In genomic region chr3:3126477-3127431, GRCh38 we compare ENCODE assay signal across 8 cellular contexts. TPM values are rescaled to one million over a fixed set of nuclear protein-coding genes. Genes with fewer than 3 reads are reported as not detected.
DNase-seq lines count a peak whose midpoint lies in the region; ATAC-seq lines count a peak whose summit lies in the region.

Gene TRNT1, plus strand, starts transcription at chr3:3126940. Its CDS starts 2,101 bp downstream, at chr3:3129041.

- ATAC-seq in GM21367 (IDR thresholded peaks at IDR 0.05; ENCODE audit: unreplicated experiment) (peak; percentile 96), memory B cell (ENCODE audit: low read depth) (peak; percentile 92)
- ATAC-seq in effector memory CD8-positive, alpha-beta T cell (replicated peaks), result peak; percentile 82

- H3K4me3 Mint-ChIP-seq in effector memory CD8-positive, alpha-beta T cell, result peak within 1 kb of the TSS; percentile 97 to 100
- peak within 1 kb of the TSS; percentile 98 for H3K4me3 Mint-ChIP-seq in memory B cell

- peak within 1 kb of the TSS; percentile 99 to 100 for H3K27ac Mint-ChIP-seq in effector memory CD8-positive, alpha-beta T cell
- peak within 1 kb of the TSS; percentile 98 for H3K27ac Mint-ChIP-seq in memory B cell

- H3K27me3 Mint-ChIP-seq in effector memory CD8-positive, alpha-beta T cell, result no peaks in the 10 kb centered on the region
- no peaks in the 10 kb centered on the region for H3K27me3 Mint-ChIP-seq in memory B cell

- DNase-seq in COR-L47 (lab: John Stamatoyannopoulos, UW), result peak; percentile 79
- peak; percentile 90 for DNase-seq in HT1080 (ENCODE audit: low read depth)
- DNase-seq in NOMO-1 treated with dmso at 0.1 percent for 144 hours (lab: John Stamatoyannopoulos, UW; ENCODE audit: unreplicated experiment), result peak; percentile 77
- peak; percentile 90 to 95 (median 95) for DNase-seq in activated CD8-positive, alpha-beta memory T cell treated with anti-CD3 and anti-CD28 coated beads for 48 hours (ENCODE audit: low read depth in 2 of 3, low spot score in 2 of 3)
- DNase-seq in effector memory CD8-positive, alpha-beta T cell, result peak; percentile 94 to 96 (median 96)
- DNase-seq in memory B cell (ENCODE audit: low spot score in 2 of 2), result peak; percentile 94 to 97
- peak; percentile 95 for DNase-seq in stimulated activated CD8-positive, alpha-beta memory T cell treated with anti-CD3 and anti-CD28 coated beads, Interleukin-12 subunit alpha, Interleukin-12 subunit beta, amount 100 ng/mL, for 1 hour (ENCODE audit: low read depth)

- H3K9me3 Mint-ChIP-seq in effector memory CD8-positive, alpha-beta T cell, result no peaks in the 10 kb centered on the region
- no peaks in the 10 kb centered on the region for H3K9me3 Mint-ChIP-seq in memory B cell

- H3K4me1 Mint-ChIP-seq in effector memory CD8-positive, alpha-beta T cell (ENCODE audit: low read depth in 2 of 2), result peaks cover 32 to 37% of the 10 kb centered on the region in 2 donors
- H3K4me1 Mint-ChIP-seq in memory B cell, result peaks cover 14% of the 10 kb centered on the region

- peaks cover 47% of the 10 kb centered on the region for H3K36me3 Mint-ChIP-seq in effector memory CD8-positive, alpha-beta T cell (ENCODE audit: insufficient read depth)
- peaks cover 2% of the 10 kb centered on the region for H3K36me3 Mint-ChIP-seq in memory B cell

RNA-seq across cellular contexts. Expression of gene TRNT1, which starts in this region (rescaled TPM):
- 19.3 and 21.3 TPM in 2 replicates for total RNA-seq in HT1080 (2014; rRNA removed; shearing (Covaris generic))
- 21.5 and 22.7 TPM in 2 replicates for polyA plus RNA-seq in HT1080 (2015; cell fraction: cytosol; rRNA removed)
- 39.4 and 44.7 TPM in 2 replicates for polyA plus RNA-seq in HT1080 (2015; cell fraction: nucleus; rRNA removed)

Comparison
In these comparisons a context has a peak if more than half of its experiments do, and no peak if none do; other contexts are left out.
1. Peak in every context shown above with its lines: DNase-seq and ATAC-seq.